ENCODE assay signal across 8 cellular contexts in genomic region chr22:38501797-38502672, GRCh38. TPM values are rescaled to one million over a fixed set of nuclear protein-coding genes. Genes with fewer than 3 reads are reported as not detected.
DNase-seq lines count a peak whose midpoint lies in the region; ATAC-seq and TF ChIP-seq lines count a peak whose summit lies in the region.

No MANE protein-coding gene starts in this region.

- no peaks in the 10 kb centered on the region for H3K27me3 Mint-ChIP-seq in activated CD4-positive, alpha-beta T cell treated with anti-CD3 and anti-CD28 coated beads, Interleukin-2, amount 10 ng/mL, durations not matched to agents 24 days and 14 days
- H3K27me3 Mint-ChIP-seq in activated B cell treated with CpG ODN at 0.5 μM for 24 hours = no peaks in the 10 kb centered on the region

- peaks cover 74% of the 10 kb centered on the region for H3K36me3 Mint-ChIP-seq in activated CD4-positive, alpha-beta T cell treated with anti-CD3 and anti-CD28 coated beads, Interleukin-2, amount 10 ng/mL, durations not matched to agents 24 days and 14 days (ENCODE audit: low read depth)
- H3K36me3 Mint-ChIP-seq in activated B cell treated with CpG ODN at 0.5 μM for 24 hours (ENCODE audit: low read depth) = peaks cover 85% of the 10 kb centered on the region

- H3K27ac ChIP-seq in smooth muscle cell (ENCODE audit: low read depth) = peak overlapping the region; percentile 100
- no peak overlapping the region for H3K27ac ChIP-seq in adrenal gland

- H3K79me2 ChIP-seq in smooth muscle cell (ENCODE audit: low read depth) = peaks cover 85% of the 10 kb centered on the region

- H3K9ac ChIP-seq in smooth muscle cell (ENCODE audit: low read depth) = no peak overlapping the region

- H3K27me3 ChIP-seq in smooth muscle cell (ENCODE audit: low read depth) = no peaks in the 10 kb centered on the region
- no peaks in the 10 kb centered on the region for H3K27me3 ChIP-seq in adrenal gland

- CTCF ChIA-PET in activated B cell treated with CpG ODN at 0.5 μM for 24 hours (lab: Charles Lee) = interaction anchor here (1.6 to 1.9 kb wide), 2 partner anchors 69 to 450 kb away, joined by 6 to 7 read pairs; no protein-coding TSS in a partner anchor

- peak overlapping the region; percentile 99 for H3K4me3 Mint-ChIP-seq in activated CD4-positive, alpha-beta T cell treated with anti-CD3 and anti-CD28 coated beads, Interleukin-2, amount 10 ng/mL, durations not matched to agents 24 days and 14 days
- H3K4me3 Mint-ChIP-seq in activated B cell treated with CpG ODN at 0.5 μM for 24 hours = peak overlapping the region; percentile 93

- TF ChIP-seq CTCF in activated B cell treated with CpG ODN at 0.5 μM for 24 hours (IDR thresholded peaks at IDR 0.05) = no peak
- no peak for TF ChIP-seq CTCF in fibroblast of villous mesenchyme (IDR thresholded peaks at IDR 0.05; ENCODE audit: insufficient read depth, low read depth, low read length)
- TF ChIP-seq CTCF in smooth muscle cell (IDR thresholded peaks at IDR 0.05; ENCODE audit: borderline replicate concordance, insufficient read depth, poor library complexity, severe bottlenecking) = no peak
- no peak for TF ChIP-seq CTCF in adrenal gland (IDR thresholded peaks at IDR 0.05)

- H3K4me1 ChIP-seq in smooth muscle cell (ENCODE audit: low read depth) (peaks cover 20% of the 10 kb centered on the region), adrenal gland (replicated peaks in 1 of 2) (peaks cover 19 to 45% of the 10 kb centered on the region in 2 donors)

- WGBS in smooth muscle cell (ENCODE audit: low lambda C conversion rate) = 91% methylated on average over 10 of the region's 10 CpGs
- 77 to 82% (median 80%) methylated on average over 10 of the region's 10 CpGs for WGBS in adrenal gland, 4 donors

- intact Hi-C loops in activated CD4-positive, alpha-beta T cell treated with anti-CD3 and anti-CD28 coated beads, Interleukin-2, amount 10 ng/mL, durations not matched to agents 24 days and 14 days (cut with micrococcal nuclease) = no loop called here
- intact Hi-C loops in activated B cell treated with CpG ODN at 0.5 μM for 24 hours (cut with micrococcal nuclease) (no loop called here), adrenal gland (cut with DNase I) (no loop called here)

- POLR2A ChIA-PET in activated B cell treated with CpG ODN at 0.5 μM for 24 hours (lab: Charles Lee) = interaction anchor here (0.5 to 1.7 kb wide), 11 partner anchors 9 to 450 kb away, joined by 3 to 8 read pairs (median 3); partner anchors contain the start of genes CBY1 and FAM227A

- H3K36me3 ChIP-seq in smooth muscle cell (ENCODE audit: low read depth) = peaks cover 25% of the 10 kb centered on the region
- H3K36me3 ChIP-seq in adrenal gland (replicated peaks in 1 of 2) = peaks cover 0 to 56% of the 10 kb centered on the region in 2 donors

- no peak for TF ChIP-seq POLR2A in adrenal gland (IDR thresholded peaks at IDR 0.05)

- peaks cover 84% of the 10 kb centered on the region for H4K20me1 ChIP-seq in smooth muscle cell (ENCODE audit: low read depth)

- H3K4me1 Mint-ChIP-seq in activated CD4-positive, alpha-beta T cell treated with anti-CD3 and anti-CD28 coated beads, Interleukin-2, amount 10 ng/mL, durations not matched to agents 24 days and 14 days = peaks cover 59% of the 10 kb centered on the region
- H3K4me1 Mint-ChIP-seq in activated B cell treated with CpG ODN at 0.5 μM for 24 hours = peaks cover 51% of the 10 kb centered on the region

- H3K4me3 ChIP-seq in fibroblast of villous mesenchyme (ENCODE audit: low read depth, low read length) (peak overlapping the region; percentile 74), smooth muscle cell (peak overlapping the region; percentile 92), adrenal gland (peak overlapping the region in 2 of 4 donors; percentile 11 to 72)

- peaks cover 21% of the 10 kb centered on the region for H3F3A ChIP-seq in smooth muscle cell (ENCODE audit: low read depth)

- ATAC-seq in activated B cell treated with CpG ODN at 0.5 μM for 24 hours (ENCODE audit: low read depth) (no peak), GM21367 (IDR thresholded peaks at IDR 0.05; ENCODE audit: unreplicated experiment) (no peak)

- DNase-seq in activated CD4-positive, alpha-beta T cell treated with anti-CD3 and anti-CD28 coated beads, Interleukin-2, amount 10 ng/mL, durations not matched to agents 24 days and 14 days = no peak
- no peak for DNase-seq in activated CD4-positive, alpha-beta T cell treated with anti-CD3 and anti-CD28 coated beads, Interleukin-2, amount 50 U/mL, for 48 hours
- DNase-seq in activated B cell treated with CpG ODN at 0.5 μM for 24 hours = no peak
- DNase-seq in fibroblast of villous mesenchyme (ENCODE audit: low read depth) = no peak
- DNase-seq in smooth muscle cell (lab: John Stamatoyannopoulos, UW; ENCODE audit: unreplicated experiment) = no peak
- DNase-seq in adrenal gland = no peak
- DNase-seq in NK-92 treated with Interleukin-12 subunit alpha and Interleukin-12 subunit beta, amount 100 ng/mL, for 24 hours (lab: John Stamatoyannopoulos, UW) = no peak

- peak overlapping the region; percentile 91 for H3K4me2 ChIP-seq in smooth muscle cell

- H3K9me3 ChIP-seq in smooth muscle cell (replicated peaks; ENCODE audit: low read depth) = no peaks in the 10 kb centered on the region
- H3K9me3 ChIP-seq in adrenal gland (replicated peaks in 1 of 3) = no peaks in the 10 kb centered on the region

- no peak overlapping the region for H3K27ac Mint-ChIP-seq in activated CD4-positive, alpha-beta T cell treated with anti-CD3 and anti-CD28 coated beads, Interleukin-2, amount 10 ng/mL, durations not matched to agents 24 days and 14 days
- no peak overlapping the region for H3K27ac Mint-ChIP-seq in activated B cell treated with CpG ODN at 0.5 μM for 24 hours

- peaks cover 4% of the 10 kb centered on the region for H3K9me3 Mint-ChIP-seq in activated CD4-positive, alpha-beta T cell treated with anti-CD3 and anti-CD28 coated beads, Interleukin-2, amount 10 ng/mL, durations not matched to agents 24 days and 14 days
- H3K9me3 Mint-ChIP-seq in activated B cell treated with CpG ODN at 0.5 μM for 24 hours = no peaks in the 10 kb centered on the region

- no peak overlapping the region for H2AFZ ChIP-seq in smooth muscle cell (ENCODE audit: low read depth)

RNA-seq across cellular contexts. Expression of gene DDX17, which starts 4.1 kb away (rescaled TPM):
- 373 and 374 TPM in 2 replicates for total RNA-seq in activated CD4-positive, alpha-beta T cell treated with anti-CD3 and anti-CD28 coated beads, Interleukin-2, amount 10 ng/mL, durations not matched to agents 24 days and 14 days
- total RNA-seq in activated B cell treated with CpG ODN at 0.5 μM for 24 hours (533 and 612 TPM in 2 replicates), fibroblast of villous mesenchyme (454 and 540 TPM in 2 replicates), smooth muscle cell (182 and 201 TPM in 2 replicates), adrenal gland (100 to 1,000 TPM; 218 to 668 (median 474) TPM)
- polyA plus RNA-seq in smooth muscle cell (11.5 and 22.2 TPM in 2 replicates), adrenal gland (100 to 1,000 TPM; 184 to 342 (median 203) TPM)

RNA-seq across cellular contexts. Expression of gene KDELR3, which starts 34.1 kb away (rescaled TPM):
- total RNA-seq in activated CD4-positive, alpha-beta T cell treated with anti-CD3 and anti-CD28 coated beads, Interleukin-2, amount 10 ng/mL, durations not matched to agents 24 days and 14 days = 1.1 and 1.3 TPM in 2 replicates
- total RNA-seq in activated B cell treated with CpG ODN at 0.5 μM for 24 hours (not detected in 2 replicates), fibroblast of villous mesenchyme (125 and 139 TPM in 2 replicates), smooth muscle cell (163 and 207 TPM in 2 replicates), adrenal gland (10 to 100 TPM in 3 of 8 donors, 1 to 10 TPM in 5; 5.1 to 18.0 (median 8.3) TPM)
- polyA plus RNA-seq in smooth muscle cell (198 and 252 TPM in 2 replicates), adrenal gland (10 to 100 TPM in 2 of 3 donors, 1 to 10 TPM in 1; 8.0 to 11.0 (median 10.2) TPM)

RNA-seq across cellular contexts. Expression of gene KCNJ4, which starts 47.0 kb away (rescaled TPM):
- total RNA-seq in activated CD4-positive, alpha-beta T cell treated with anti-CD3 and anti-CD28 coated beads, Interleukin-2, amount 10 ng/mL, durations not matched to agents 24 days and 14 days = not detected in 2 replicates
- total RNA-seq in activated B cell treated with CpG ODN at 0.5 μM for 24 hours = not detected in 2 replicates
- not detected in 2 replicates for total RNA-seq in fibroblast of villous mesenchyme
- 0.81 TPM in 1 of 2 replicates, not detected in the other for total RNA-seq in smooth muscle cell
- not detected in 2 replicates for polyA plus RNA-seq in smooth muscle cell
- total RNA-seq in adrenal gland = under 1 TPM in 4 of 8 donors, not detected in 4; 0.20 to 0.38 (median 0.31) TPM
- polyA plus RNA-seq in adrenal gland = under 1 TPM; 0.07 to 0.56 (median 0.27) TPM
